8 cellular contexts compared by ENCODE assay signal in the genomic region with DNA sequence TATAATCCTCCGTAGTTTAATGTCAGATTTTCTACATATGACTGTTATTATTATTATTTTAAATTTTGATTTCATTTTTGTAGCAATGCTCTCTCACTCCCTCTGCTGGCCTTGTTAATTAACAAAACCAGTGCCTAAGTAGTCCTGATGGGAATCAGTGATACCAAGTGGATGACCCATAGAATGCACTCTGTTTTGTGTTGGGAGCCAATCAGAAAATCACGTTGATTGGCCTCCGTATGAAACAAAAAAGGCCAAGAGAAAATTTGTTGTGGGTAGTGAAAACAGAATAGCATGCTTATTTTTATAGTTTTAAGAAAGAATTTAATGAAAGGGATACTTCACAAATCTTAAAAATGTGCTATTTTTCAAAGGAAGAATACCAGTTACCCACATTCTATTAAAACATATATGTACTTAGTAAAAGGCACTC. TPM values are rescaled to one million over a fixed set of nuclear protein-coding genes. Genes with fewer than 3 reads are reported as not detected.
DNase-seq lines count a peak whose midpoint lies in the region; ATAC-seq, FAIRE-seq and TF ChIP-seq lines count a peak whose summit lies in the region.

No MANE protein-coding gene starts in this region.

- H3K4me3 ChIP-seq in H1 (ENCODE audit: extremely low read depth in 1 of 4, insufficient read depth in 2 of 4, low read depth in 3 of 4, low read length in 4 of 4), result no peak overlapping the region

- no peak overlapping the region for H2BK20ac ChIP-seq in H1 (ENCODE audit: low read length)

- H3K9me3 Mint-ChIP-seq in nephron progenitor cell, result no peaks in the 10 kb centered on the region

- POLR2A ChIA-PET in H1 (lab: Charles Lee; ENCODE audit: partially characterized antibody), result no interaction called here

- no peak overlapping the region for H3K4me3 Mint-ChIP-seq in nephron progenitor cell

- no peaks in the 10 kb centered on the region for H3K79me1 ChIP-seq in H1 (ENCODE audit: low read depth, low read length)

- H3K4ac ChIP-seq in H1 (replicated peaks; ENCODE audit: insufficient read length, low read depth, low read length), result no peak overlapping the region

- H3K4me1 Mint-ChIP-seq in nephron progenitor cell, result peaks cover 58% of the 10 kb centered on the region

- H3K27me3 Mint-ChIP-seq in nephron progenitor cell (ENCODE audit: low read depth, poor library complexity), result no peaks in the 10 kb centered on the region

- TF ChIP-seq POLR2A in H1 (IDR thresholded peaks at IDR 0.05; ENCODE audit: control extremely low read depth in 1 of 2, low read depth in 2 of 2, low read length in 2 of 2), result no peak

- H3K56ac ChIP-seq in H1 (replicated peaks; ENCODE audit: insufficient read length, low read depth, low read length), result no peak overlapping the region

- no peaks in the 10 kb centered on the region for H3K79me2 ChIP-seq in H1 (ENCODE audit: control insufficient read depth in 1 of 2, insufficient read depth in 2 of 2, low read length in 2 of 2)

- no peak overlapping the region for H3K23ac ChIP-seq in H1 (ENCODE audit: insufficient read length)

- no peaks in the 10 kb centered on the region for H3K36me3 ChIP-seq in H1 (ENCODE audit: control insufficient read depth in 2 of 4, insufficient read depth in 4 of 4, low read length in 3 of 4)

- H2BK120ac ChIP-seq in H1 (replicated peaks; ENCODE audit: low read depth, low read length), result no peak overlapping the region

- no peaks in the 10 kb centered on the region for H3K23me2 ChIP-seq in H1 (ENCODE audit: low read depth, low read length)

- no peak overlapping the region for H2AFZ ChIP-seq in H1 (ENCODE audit: low read length)

- H3K9me3 ChIP-seq in H1 (ENCODE audit: insufficient read depth in 2 of 2, low read depth in 1 of 2, low read length in 1 of 2), result no peaks in the 10 kb centered on the region

- FAIRE-seq in A204.1 (lab: Jason Lieb, UNC) (peak; percentile 37), H1 (lab: Jason Lieb, UNC) (peak; percentile 28)

- no peak overlapping the region for H2BK15ac ChIP-seq in H1 (ENCODE audit: low read length)

- TF ChIP-seq CTCF in GM13977 (IDR thresholded peaks at IDR 0.05; ENCODE audit: extremely low read depth, insufficient read depth, missing control alignments) (peak; percentile 47), H1 (IDR thresholded peaks at IDR 0.05; ENCODE audit: control extremely low read depth in 1 of 3, insufficient read depth in 1 of 3, low read depth in 1 of 3, low read length in 3 of 3) (peak in 2 of 3 experiments; percentile 52 to 79; a peak in 3 of 4 replicates), nephron progenitor cell (IDR thresholded peaks at IDR 0.05) (peak; percentile 65)

- H4K8ac ChIP-seq in H1 (ENCODE audit: extremely low read depth, insufficient read depth, low read length), result no peak overlapping the region

- CTCF ChIA-PET in H1 (lab: Charles Lee; ENCODE audit: partially characterized antibody), result interaction anchor here (0.7 to 2.9 kb wide), 30 partner anchors 8 to 856 kb away, joined by 3 to 18 read pairs (median 4); no protein-coding TSS in a partner anchor

- H4K5ac ChIP-seq in H1 (ENCODE audit: insufficient read length, low read depth, low read length), result no peak overlapping the region

- H3K27ac ChIP-seq in H1 (ENCODE audit: low read depth, low read length), result no peak overlapping the region

- H3K4me1 ChIP-seq in H1 (replicated peaks in 1 of 4; ENCODE audit: control insufficient read depth in 3 of 4, insufficient read depth in 4 of 4, low read length in 3 of 4), result peaks cover 0 to 2% (median 0%) of the 10 kb centered on the region in 4 experiments; a peak in 2 of 7 replicates

- H3K27ac Mint-ChIP-seq in nephron progenitor cell, result no peak overlapping the region

- no peak overlapping the region for H3K4me2 ChIP-seq in H1 (ENCODE audit: insufficient read depth in 1 of 2, low read depth in 2 of 2, low read length in 2 of 2)

- TF ChIP-seq RAD21 in H1 (IDR thresholded peaks at IDR 0.05 in 1 of 2, conservative IDR thresholded peaks at IDR 0.05 in 1 of 2; ENCODE audit: low read depth in 2 of 2, low read length in 2 of 2), result peak; percentile 43 to 56; a peak in 3 of 4 replicates

- H4K91ac ChIP-seq in H1 (replicated peaks; ENCODE audit: insufficient read length, low read length), result no peak overlapping the region

- H3K27me3 ChIP-seq in H1 (replicated peaks in 1 of 4; ENCODE audit: control insufficient read depth in 3 of 4, extremely low read depth in 1 of 4, insufficient read depth in 3 of 4, low read length in 3 of 4), result no peaks in the 10 kb centered on the region

- no peak for DNase-seq in GM13977 (ENCODE audit: low spot score)
- DNase-seq in NCI-H526 (lab: John Stamatoyannopoulos, UW), result peak; percentile 24 to 62
- no peak for DNase-seq in H1 (ENCODE audit: low read depth in 1 of 2, low spot score in 2 of 2)
- no peak for DNase-seq in nephron progenitor cell
- DNase-seq in NCI-H2029 (lab: John Stamatoyannopoulos, UW), result no peak
- no peak for DNase-seq in stimulated activated CD4-positive, alpha-beta T cell treated with anti-CD3 and anti-CD28 coated beads, Interleukin-2, amount 100 ng/mL, for 48 hours

- no peak overlapping the region for H3K14ac ChIP-seq in H1 (ENCODE audit: insufficient read length)

- ATAC-seq in HG03097 (IDR thresholded peaks at IDR 0.05; ENCODE audit: low FRiP score, unreplicated experiment), result no peak

- H2BK12ac ChIP-seq in H1 (ENCODE audit: low read depth, low read length), result no peak overlapping the region

- TF ChIP-seq EP300 in H1 (IDR thresholded peaks at IDR 0.05; ENCODE audit: borderline replicate concordance in 1 of 2, low read depth in 2 of 2, low read length in 2 of 2), result no peak

- H2AK5ac ChIP-seq in H1 (ENCODE audit: low read depth, low read length), result no peak overlapping the region

- H3K18ac ChIP-seq in H1 (ENCODE audit: extremely low read depth, low read length), result no peak overlapping the region

- H3K36me3 Mint-ChIP-seq in nephron progenitor cell (ENCODE audit: low read depth), result no peaks in the 10 kb centered on the region

- H4K20me1 ChIP-seq in H1 (replicated peaks in 1 of 2; ENCODE audit: control insufficient read depth in 1 of 2, insufficient read depth in 2 of 2, low read length in 2 of 2), result no peaks in the 10 kb centered on the region

- no peak overlapping the region for H3K9ac ChIP-seq in H1 (replicated peaks in 1 of 4; ENCODE audit: extremely low read depth in 1 of 4, low read depth in 3 of 4, low read length in 3 of 4)

- 60% methylated on average over 3 of the region's 3 CpGs; no CpG with 5 or more reads in 1 of the 2 experiments for WGBS in H1 (ENCODE audit: extremely low coverage in 1 of 2, insufficient coverage in 1 of 2, insufficient read length in 1 of 2, insufficient replicate concordance in 2 of 2, low coverage in 1 of 2, low lambda C conversion rate in 2 of 2, missing lambda C conversion rate in 1 of 2), 2 experiments

- in situ Hi-C loops in GM13977 (cut with MboI; ENCODE audit: low pct_unique_long_range_greater_than_20kb, low sequenced_read_pairs, unreplicated experiment), result no loop called here

- no peak overlapping the region for H2BK5ac ChIP-seq in H1 (ENCODE audit: low read depth, low read length)

TF ChIP-seq in H1, 55 proteins besides CTCF, POLR2A, EP300 and RAD21 (continues in another document):
- TF ChIP-seq NANOG (IDR thresholded peaks at IDR 0.05; ENCODE audit: insufficient read depth, low read depth, low read length, poor library complexity, severe bottlenecking) (no peak), SP2 (IDR thresholded peaks at IDR 0.05; ENCODE audit: low read length) (no peak), TAF1 (IDR thresholded peaks at IDR 0.05; ENCODE audit: low read depth, low read length) (no peak)

RNA-seq across cellular contexts. Expression of gene MEIS2, which starts 34.4 kb away (rescaled TPM):
- 0.22 and 0.65 TPM in 2 replicates for total RNA-seq in H1 (2021; fragmentation: NEBNext Ultra II Directional; extraction: Animal tissue kit (Norgen Biotek cat#: 25700))
- polyA plus RNA-seq in H1 (2011; rRNA removed), result 1.2 and 1.3 TPM in 2 replicates
- polyA plus RNA-seq in H1 (2011; cell fraction: cytosol; rRNA removed), result 0.41 TPM
- polyA plus RNA-seq in H1 (2011; cell fraction: nucleus; rRNA removed), result 2.1 TPM
- polyA plus RNA-seq in H1 (2012, experiment 1 of 2), result 0.25 to 1.9 TPM (median 0.37 TPM) in 4 replicates
- polyA plus RNA-seq in H1 (2012, experiment 2 of 2), result 0.08 TPM
- polyA plus RNA-seq in H1 (2013, experiment 1 of 2), result 0.16 TPM
- 0.24 TPM for polyA plus RNA-seq in H1 (2013, experiment 2 of 2)
- polyA minus RNA-seq in H1 (2011; rRNA and poly(A)+ RNA removed), result 0.88 and 2.0 TPM in 2 replicates
- polyA minus RNA-seq in H1 (2011; cell fraction: cytosol; rRNA and poly(A)+ RNA removed), result not detected
- polyA minus RNA-seq in H1 (2011; cell fraction: nucleus; rRNA and poly(A)+ RNA removed), result 4.5 TPM

Comparison
In these comparisons a context has a peak if more than half of its experiments do, and no peak if none do; other contexts are left out.
1. DNase-seq: peak in NCI-H526 (2 of 2); none in GM13977 (single experiment), H1 (0 of 2), nephron progenitor cell (single experiment), NCI-H2029 (single experiment) and stimulated activated CD4-positive, alpha-beta T cell treated with anti-CD3 and anti-CD28 coated beads, Interleukin-2, amount 100 ng/mL, for 48 hours (0 of 2).
2. Peak in every context shown above with its lines, with median percentiles within 50 percentile points of each other: CTCF ChIP-seq.